In genomic region chr4:147736458-147736857, GRCh38 we compare ENCODE assay signal across 12 cellular contexts. TPM values are rescaled to one million over a fixed set of nuclear protein-coding genes. Genes with fewer than 3 reads are reported as not detected.
A peak's percentile ranks its signal among the peaks of the same experiment; 100 is the strongest.
DNase-seq lines count a peak whose midpoint lies in the region; ATAC-seq and TF ChIP-seq lines count a peak whose summit lies in the region.
"Had no signal": no experiment of that assay in that cellular context is flagged by ENCODE, and none has a peak within 500 bp of the region (broad histone marks: within the 10 kb centered on the region; RNA-seq: fewer than 3 reads in every experiment).

No MANE protein-coding gene starts in this region.

- ATAC-seq in T-helper 17 cell (no peak), HG02981 (IDR thresholded peaks at IDR 0.05; ENCODE audit: unreplicated experiment) (no peak), GM21390 (IDR thresholded peaks at IDR 0.05; ENCODE audit: unreplicated experiment) (no peak)

- H3K36me3 Mint-ChIP-seq in T-helper 17 cell (ENCODE audit: low read depth): no peaks in the 10 kb centered on the region

- H3K4me3 Mint-ChIP-seq in T-helper 17 cell: no peak overlapping the region
- H3K4me3 Mint-ChIP-seq: activated naive CD8-positive, alpha-beta T cell treated with anti-CD3 and anti-CD28 coated beads, Interleukin-2, amount 10 ng/mL, durations not matched to agents 7 days and 5 days had no signal

- H3K4me3 ChIP-seq in fibroblast of the aortic adventitia (ENCODE audit: low read depth, low read length) (no peak overlapping the region), skeletal muscle tissue (ENCODE audit: low read length in 3 of 3) (no peak overlapping the region)

- no peaks in the 10 kb centered on the region for H3K27me3 Mint-ChIP-seq in T-helper 17 cell

- peak; percentile 79 for DNase-seq in HS-27A (ENCODE audit: low read depth)
- DNase-seq in T-helper 17 cell: no peak
- DNase-seq in fibroblast of the aortic adventitia (ENCODE audit: low read depth): peak; percentile 87
- DNase-seq in stimulated activated CD4-positive, alpha-beta T cell treated with anti-CD3 and anti-CD28 coated beads, Interleukin-4, amount 100 ng/mL, for 1 hour: no peak
- DNase-seq in AML-193 (lab: John Stamatoyannopoulos, UW): no peak
- DNase-seq: activated naive CD8-positive, alpha-beta T cell treated with anti-CD3 and anti-CD28 coated beads, Interleukin-2, amount 10 ng/mL, durations not matched to agents 7 days and 5 days; GF-D8; head of caudate nucleus; nucleus accumbens had no signal

- TF ChIP-seq CTCF in fibroblast of the aortic adventitia (IDR thresholded peaks at IDR 0.05; ENCODE audit: insufficient read depth, low read length): no peak

- H3K9me3 ChIP-seq in T-helper 17 cell (ENCODE audit: control insufficient read depth, low read length, poor library complexity, severe bottlenecking) (no peaks in the 10 kb centered on the region), skeletal muscle tissue (ENCODE audit: control insufficient read depth in 3 of 3, low read length in 3 of 3) (no peaks in the 10 kb centered on the region)

- peak overlapping the region; percentile 26 for H3K27ac ChIP-seq in skeletal muscle tissue (ENCODE audit: low read depth, low read length)

- H3K27ac Mint-ChIP-seq in T-helper 17 cell: peak overlapping the region; percentile 32
- H3K27ac Mint-ChIP-seq: activated naive CD8-positive, alpha-beta T cell treated with anti-CD3 and anti-CD28 coated beads, Interleukin-2, amount 10 ng/mL, durations not matched to agents 7 days and 5 days had no signal

- peak overlapping the region in 1 of 3 donors; percentile 20 for H3K9ac ChIP-seq in skeletal muscle tissue (ENCODE audit: low read depth in 1 of 3, low read length in 3 of 3)

- H3K27me3 ChIP-seq in skeletal muscle tissue (ENCODE audit: control insufficient read depth in 3 of 3, insufficient read depth in 3 of 3, low read length in 3 of 3): no peaks in the 10 kb centered on the region

- no peaks in the 10 kb centered on the region for H3K36me3 ChIP-seq in skeletal muscle tissue (ENCODE audit: control insufficient read depth in 3 of 3, insufficient read depth in 3 of 3, low read length in 3 of 3)

- H3K4me1 ChIP-seq in skeletal muscle tissue (ENCODE audit: control insufficient read depth in 3 of 3, insufficient read depth in 3 of 3, low read length in 3 of 3): peaks cover 31 to 43% (median 40%) of the 10 kb centered on the region in 3 donors

- H3K4me1 Mint-ChIP-seq in T-helper 17 cell: peaks cover 44% of the 10 kb centered on the region

RNA-seq across cellular contexts. Expression of gene ARHGAP10, which starts 4.6 kb away (rescaled TPM):
- total RNA-seq in T-helper 17 cell: 10 to 100 TPM; 14.6 to 23.3 TPM
- 32.1 and 45.0 TPM in 2 replicates for total RNA-seq in fibroblast of the aortic adventitia (ENCODE audit: low replicate concordance)
- total RNA-seq in skeletal muscle tissue: 88.7 TPM

RNA-seq across cellular contexts. Expression of gene PRMT9, which starts 52.5 kb away (rescaled TPM):
- total RNA-seq in T-helper 17 cell (10 to 100 TPM; 13.9 to 21.3 TPM), fibroblast of the aortic adventitia (ENCODE audit: low replicate concordance) (10.4 and 16.6 TPM in 2 replicates), skeletal muscle tissue (12.0 TPM)

Comparison
In these comparisons a context has a peak if more than half of its experiments do, and no peak if none do; other contexts are left out.
1. DNase-seq: peak in HS-27A (single experiment) and fibroblast of the aortic adventitia (single experiment); none in T-helper 17 cell (0 of 3), stimulated activated CD4-positive, alpha-beta T cell treated with anti-CD3 and anti-CD28 coated beads, Interleukin-4, amount 100 ng/mL, for 1 hour (single experiment) and AML-193 (0 of 2).